In the genomic region with DNA sequence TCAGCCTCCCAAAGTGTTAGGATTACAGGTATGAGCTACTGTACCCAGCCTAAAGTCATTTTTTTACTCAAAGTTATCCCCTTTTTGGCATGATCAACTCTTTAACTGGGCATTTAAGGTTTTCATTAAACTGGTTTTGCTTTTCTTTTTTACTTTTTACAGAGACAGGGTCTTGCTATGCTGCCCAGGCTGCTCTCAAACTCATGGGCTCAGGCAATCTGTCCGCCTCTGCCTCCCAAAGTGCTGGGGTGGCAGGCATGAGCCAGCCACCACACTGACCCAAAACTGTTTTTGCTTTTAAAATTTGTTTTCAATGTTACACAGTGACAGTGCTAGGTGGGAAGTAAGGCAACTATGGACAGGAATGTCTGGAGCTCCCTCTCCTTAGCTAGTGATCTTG, we compare ENCODE assay signal across 18 cellular contexts. TPM values are rescaled to one million over a fixed set of nuclear protein-coding genes. Genes with fewer than 3 reads are reported as not detected.
DNase-seq lines count a peak whose midpoint lies in the region; ATAC-seq and TF ChIP-seq lines count a peak whose summit lies in the region.
"Had no signal": no experiment of that assay in that cellular context is flagged by ENCODE, and none has a peak within 500 bp of the region (broad histone marks: within the 10 kb centered on the region; RNA-seq: fewer than 3 reads in every experiment).

No MANE protein-coding gene starts in this region.

- peaks cover 2% of the 10 kb centered on the region; the same call in 1 of the 2 replicates for H3K36me3 ChIP-seq in DND-41 (ENCODE audit: insufficient read depth, low read length)
- H3K36me3 ChIP-seq in SJSA1 = peaks cover 9% of the 10 kb centered on the region
- no peaks in the 10 kb centered on the region for H3K36me3 ChIP-seq in muscle layer of colon (ENCODE audit: insufficient read depth, low read length)
- no peaks in the 10 kb centered on the region for H3K36me3 ChIP-seq in stomach smooth muscle (ENCODE audit: control insufficient read depth in 2 of 2, insufficient read depth in 2 of 2, low read length in 2 of 2)
- no peaks in the 10 kb centered on the region for H3K36me3 ChIP-seq in BE2C

- peaks cover 46% of the 10 kb centered on the region for H3K79me2 ChIP-seq in DND-41 (ENCODE audit: insufficient read depth, low read length)

- H3K9me3 ChIP-seq in DND-41 (ENCODE audit: insufficient read depth, low read length, severe bottlenecking) (no peaks in the 10 kb centered on the region), SJSA1 (replicated peaks) (no peaks in the 10 kb centered on the region), muscle layer of colon (ENCODE audit: low read length) (no peaks in the 10 kb centered on the region), stomach smooth muscle (ENCODE audit: control insufficient read depth in 2 of 2, low read length in 2 of 2) (no peaks in the 10 kb centered on the region), BE2C (no peaks in the 10 kb centered on the region)

- H2AFZ ChIP-seq in DND-41 (ENCODE audit: low read depth, low read length) = no peak overlapping the region

- TF ChIP-seq CTCF in DND-41 (IDR thresholded peaks at IDR 0.05; ENCODE audit: borderline replicate concordance, extremely low read depth, low read length, poor library complexity, severe bottlenecking) (no peak), BE2C (IDR thresholded peaks at IDR 0.05; ENCODE audit: low read depth, low read length) (no peak)

- H3K4me1 ChIP-seq in DND-41 (ENCODE audit: insufficient read depth, low read length) (peaks cover 36% of the 10 kb centered on the region), SJSA1 (replicated peaks) (peaks cover 28% of the 10 kb centered on the region), muscle layer of colon (ENCODE audit: insufficient read depth, low read length) (peaks cover 36% of the 10 kb centered on the region), stomach smooth muscle (ENCODE audit: control insufficient read depth, insufficient read depth, low read length) (peaks cover 15% of the 10 kb centered on the region), BE2C (no peaks in the 10 kb centered on the region)

- DNase-seq in DND-41 (no peak), SJSA1 (ENCODE audit: low read depth in 1 of 2, low spot score in 2 of 2) (no peak), NCI-H2081 (lab: John Stamatoyannopoulos, UW) (no peak), BE2C (no peak), RKO (ENCODE audit: low spot score) (no peak)
- DNase-seq: CD8-positive, alpha-beta T cell; DMS79; HFFc6; Karpas-422; MM.1S; NCI-H1092 treated with DMSO at 0.1 percent for 48 hours; NCI-H1694; NCI-H226; NCI-H524 treated with DMSO at 0.1 percent for 48 hours; SHP77 treated with DMSO at 0.1 percent for 48 hours had no signal

- no peaks in the 10 kb centered on the region for H4K20me1 ChIP-seq in DND-41 (ENCODE audit: insufficient read depth, low read length)

- ATAC-seq in DND-41 (ENCODE audit: insufficient read depth, low read depth) (no peak), GM18861 (IDR thresholded peaks at IDR 0.05; ENCODE audit: unreplicated experiment) (no peak)
- ATAC-seq: CD8-positive, alpha-beta T cell had no signal

- H3K27me3 ChIP-seq in DND-41 (ENCODE audit: insufficient read depth, low read length, poor library complexity) (no peaks in the 10 kb centered on the region), SJSA1 (replicated peaks) (no peaks in the 10 kb centered on the region), muscle layer of colon (ENCODE audit: control insufficient read depth in 1 of 2, insufficient read depth in 2 of 2, low read length in 2 of 2) (no peaks in the 10 kb centered on the region), stomach smooth muscle (ENCODE audit: control insufficient read depth in 1 of 2, insufficient read depth in 2 of 2, low read length in 2 of 2) (no peaks in the 10 kb centered on the region), BE2C (no peaks in the 10 kb centered on the region)

- peak overlapping the region in 1 of 2 experiments; percentile 44; a peak in 1 of 4 replicates for H3K4me3 ChIP-seq in DND-41 (ENCODE audit: low read depth in 1 of 2, low read length in 2 of 2)
- no peak overlapping the region for H3K4me3 ChIP-seq in SJSA1
- H3K4me3 ChIP-seq in muscle layer of colon (ENCODE audit: low read depth in 1 of 2, low read length in 2 of 2) = no peak overlapping the region
- H3K4me3 ChIP-seq in stomach smooth muscle (ENCODE audit: low read length in 2 of 2) = no peak overlapping the region
- H3K4me3 ChIP-seq in BE2C (ENCODE audit: low read depth, low read length) = no peak overlapping the region

- H3K27ac ChIP-seq in DND-41 (ENCODE audit: low read length) (peak overlapping the region; percentile 68), SJSA1 (peak overlapping the region; percentile 29), muscle layer of colon (ENCODE audit: low read depth, low read length) (peak overlapping the region; percentile 29), stomach smooth muscle (ENCODE audit: low read length) (peak overlapping the region; percentile 63)

- H3K9ac ChIP-seq in DND-41 (ENCODE audit: low read depth, low read length) = 0 out of 2 replicates have a peak overlapping the region, but pooled peaks have one; percentile 47
- no peak overlapping the region for H3K9ac ChIP-seq in muscle layer of colon (ENCODE audit: low read length)
- no peak overlapping the region for H3K9ac ChIP-seq in stomach smooth muscle (ENCODE audit: low read length in 2 of 2)

- H3K4me2 ChIP-seq in DND-41 (ENCODE audit: insufficient read depth, low read length) = peak overlapping the region; percentile 57; the same call in 1 of the 2 replicates

RNA-seq across cellular contexts. Expression of a gene that starts 3.9 kb away (rescaled TPM):
- 22.7 and 29.5 TPM in 2 replicates for total RNA-seq in SJSA1 (2014; rRNA removed; shearing (Covaris generic))
- polyA plus RNA-seq in BE2C (2012; ENCODE audit: insufficient read depth, insufficient read length, low read depth) = 37.5 TPM

RNA-seq across cellular contexts. Expression of a gene that starts 53.1 kb away (rescaled TPM):
- total RNA-seq in SJSA1 (2014; rRNA removed; shearing (Covaris generic)) = 930 and 1,031 TPM in 2 replicates
- polyA plus RNA-seq in BE2C (2012; ENCODE audit: insufficient read depth, insufficient read length, low read depth) = 461 TPM
